13 cellular contexts compared by ENCODE assay signal in genomic region chr2:43300781-43301586, GRCh38.
DNase-seq lines count a peak whose midpoint lies in the region; ATAC-seq and TF ChIP-seq lines count a peak whose summit lies in the region.
"Had no signal": no experiment of that assay in that cellular context is flagged by ENCODE, and none has a peak within 500 bp of the region (broad histone marks: within the 10 kb centered on the region; RNA-seq: fewer than 3 reads in every experiment).

No MANE protein-coding gene starts in this region.

- H3K27me3 ChIP-seq in gastroesophageal sphincter, result no peaks in the 10 kb centered on the region
- no peaks in the 10 kb centered on the region for H3K27me3 ChIP-seq in spleen (replicated peaks in 1 of 7)
- H3K27me3 ChIP-seq: upper lobe of left lung had no signal

- H3K9me3 ChIP-seq in gastroesophageal sphincter (no peaks in the 10 kb centered on the region), spleen (no peaks in the 10 kb centered on the region)
- H3K9me3 ChIP-seq: Caco-2, upper lobe of left lung had no signal

- H3K36me3 ChIP-seq in gastroesophageal sphincter (no peaks in the 10 kb centered on the region), spleen (no peaks in the 10 kb centered on the region)
- H3K36me3 ChIP-seq: upper lobe of left lung had no signal

- DNase-seq in DMS153 treated with DMSO at 0.1 percent for 48 hours (lab: John Stamatoyannopoulos, UW; ENCODE audit: unreplicated experiment) (peak; percentile 12), DMS153 (lab: John Stamatoyannopoulos, UW) (no peak), SW480 (ENCODE audit: low spot score) (peak; percentile 37), spleen (no peak), NCI-H2107 treated with DMSO at 0.1 percent for 48 hours (lab: John Stamatoyannopoulos, UW; ENCODE audit: unreplicated experiment) (no peak), hypothalamus (lab: John Stamatoyannopoulos, UW) (no peak), NCI-H748 (lab: John Stamatoyannopoulos, UW; ENCODE audit: unreplicated experiment) (no peak)
- DNase-seq: activated CD4-positive, alpha-beta T cell treated with anti-CD3 and anti-CD28 coated beads, Interleukin-2, amount 50 U/mL, for 4 hours; activated effector memory CD4-positive, alpha-beta T cell treated with anti-CD3 and anti-CD28 coated beads, Interleukin-2, amount 50 U/mL, for 16 hours; Caco-2; NCI-H1048; upper lobe of left lung had no signal

- no peak for TF ChIP-seq EP300 in gastroesophageal sphincter (IDR thresholded peaks at IDR 0.05)

- TF ChIP-seq CTCF in gastroesophageal sphincter (IDR thresholded peaks at IDR 0.05) (no peak), spleen (IDR thresholded peaks at IDR 0.05 in 8 of 11, conservative IDR thresholded peaks at IDR 0.05 in 3 of 11) (no peak)

- H3K4me1 ChIP-seq in gastroesophageal sphincter (peaks cover 19 to 67% (median 40%) of the 10 kb centered on the region in 3 donors), spleen (peaks cover 0 to 56% (median 36%) of the 10 kb centered on the region in 6 donors)

- TF ChIP-seq POLR2A in gastroesophageal sphincter (IDR thresholded peaks at IDR 0.05), result no peak
- no peak for TF ChIP-seq POLR2A in spleen (IDR thresholded peaks at IDR 0.05)

- peak; percentile 24 for ATAC-seq in gastroesophageal sphincter

- intact Hi-C loops in spleen (cut with DNase I; ENCODE audit: low total_unique reads), result no loop called here

- H3K4me3 ChIP-seq in gastroesophageal sphincter (no peak overlapping the region), spleen (no peak overlapping the region)
- H3K4me3 ChIP-seq: upper lobe of left lung had no signal

- peak overlapping the region in 3 of 4 donors; percentile 67 to 83 (median 73) for H3K27ac ChIP-seq in gastroesophageal sphincter
- H3K27ac ChIP-seq in spleen, result peak overlapping the region in 5 of 8 donors; percentile 32 to 88 (median 35)

- WGBS in gastroesophageal sphincter (ENCODE audit: low coverage in 1 of 2), 2 donors, result 26 to 53% methylated on average over 7 to 13 of the region's 13 CpGs
- WGBS in spleen, 5 donors, result 78 to 90% (median 86%) methylated on average over 13 of the region's 13 CpGs

Comparison
In these comparisons a context has a peak if more than half of its experiments do, and no peak if none do; other contexts are left out.
1. DNase-seq: peak in DMS153 treated with DMSO at 0.1 percent for 48 hours (single experiment) and SW480 (single experiment); none in DMS153 (single experiment), spleen (single experiment), NCI-H2107 treated with DMSO at 0.1 percent for 48 hours (single experiment), hypothalamus (0 of 51) and NCI-H748 (single experiment).